Comparison of ENCODE assay signal across 1 cellular context in genomic region chr13:107743983-107744382, GRCh38.
TF ChIP-seq lines count a peak whose summit lies in the region.

No MANE protein-coding gene starts in this region.

TF ChIP-seq in WTC11, 78 proteins besides CTCF, POLR2A, EP300 and RAD21 (continued from another document):
- TF ChIP-seq E2F4 (CRISPR knock-in tag; IDR thresholded peaks at IDR 0.05; ENCODE audit: borderline replicate concordance, low read depth) (no peak), SMAD3 (CRISPR knock-in tag; IDR thresholded peaks at IDR 0.05; ENCODE audit: borderline replicate concordance) (no peak), NFYB (CRISPR knock-in tag; conservative IDR thresholded peaks at IDR 0.05; ENCODE audit: low read depth) (no peak), ZSCAN18 (CRISPR knock-in tag; IDR thresholded peaks at IDR 0.05) (no peak)
TF ChIP-seq in WTC11: peak in this region for 0.
